In genomic region chr1:27772932-27773731, GRCh38 we compare ENCODE assay signal across 8 cellular contexts. TPM values are rescaled to one million over a fixed set of nuclear protein-coding genes. Genes with fewer than 3 reads are reported as not detected.
DNase-seq lines count a peak whose midpoint lies in the region; ATAC-seq and TF ChIP-seq lines count a peak whose summit lies in the region.

Gene STX12 (plus strand): TSS chr1:27773219. CDS start chr1:27773308, 89 bp downstream.

- H3K4me3 ChIP-seq in ascending aorta (peak within 1 kb of the TSS; percentile 75 to 91), right atrium auricular region (peak within 1 kb of the TSS; percentile 87 to 95), uterus (peak within 1 kb of the TSS; percentile 84 to 94)

- peak within 1 kb of the TSS; percentile 99 for H3K27ac Mint-ChIP-seq in T-helper 2 cell treated with Interferon-gamma antibody and Interleukin-4, amounts not matched to agents 5 μg/mL and 100 μg/mL, for 36 hours

- H3K36me3 Mint-ChIP-seq in T-helper 2 cell treated with Interferon-gamma antibody and Interleukin-4, amounts not matched to agents 5 μg/mL and 100 μg/mL, for 36 hours (ENCODE audit: low read depth) = peaks cover 7% of the 10 kb centered on the region

- peaks cover 20% of the 10 kb centered on the region for H3K4me1 Mint-ChIP-seq in T-helper 2 cell treated with Interferon-gamma antibody and Interleukin-4, amounts not matched to agents 5 μg/mL and 100 μg/mL, for 36 hours (ENCODE audit: low read depth)

- intact Hi-C loops in ascending aorta (cut with DNase I) (loop anchor here (1.0 to 5.0 kb wide), 6 partner anchors 48 to 780 kb away; partner anchors contain the start of genes FAM76A, IFI6, MAP3K6 and PPP1R8), uterus (cut with DNase I; ENCODE audit: low total_unique reads) (no loop called here)

- TF ChIP-seq CTCF in ascending aorta (IDR thresholded peaks at IDR 0.05) (no peak), right atrium auricular region (IDR thresholded peaks at IDR 0.05) (no peak), uterus (IDR thresholded peaks at IDR 0.05) (peak in 1 of 4 experiments; percentile 11)

- TF ChIP-seq POLR2A in uterus (IDR thresholded peaks at IDR 0.05) = peak; percentile 89 to 95

- peak; percentile 92 for ATAC-seq in GM18502 (IDR thresholded peaks at IDR 0.05; ENCODE audit: poor library complexity, unreplicated experiment)
- peak; percentile 95 for ATAC-seq in HG02970 (IDR thresholded peaks at IDR 0.05; ENCODE audit: low FRiP score, unreplicated experiment)

- no peaks in the 10 kb centered on the region for H3K27me3 ChIP-seq in ascending aorta
- H3K27me3 ChIP-seq in right atrium auricular region = no peaks in the 10 kb centered on the region
- no peaks in the 10 kb centered on the region for H3K27me3 ChIP-seq in uterus

- H3K27ac ChIP-seq in ascending aorta (peak within 1 kb of the TSS; percentile 96 to 98), right atrium auricular region (peak within 1 kb of the TSS; percentile 93 to 97), uterus (peak within 1 kb of the TSS; percentile 87 to 94)

- H3K4me1 ChIP-seq in ascending aorta (peaks cover 0 to 24% of the 10 kb centered on the region in 2 donors), right atrium auricular region (peaks cover 0 to 19% of the 10 kb centered on the region in 2 donors), uterus (no peaks in the 10 kb centered on the region)

- peaks cover 0 to 4% of the 10 kb centered on the region in 2 donors for H3K36me3 ChIP-seq in ascending aorta
- no peaks in the 10 kb centered on the region for H3K36me3 ChIP-seq in right atrium auricular region
- no peaks in the 10 kb centered on the region for H3K36me3 ChIP-seq in uterus

- H3K9me3 Mint-ChIP-seq in T-helper 2 cell treated with Interferon-gamma antibody and Interleukin-4, amounts not matched to agents 5 μg/mL and 100 μg/mL, for 36 hours = no peaks in the 10 kb centered on the region

- H3K9me3 ChIP-seq in ascending aorta (no peaks in the 10 kb centered on the region), right atrium auricular region (no peaks in the 10 kb centered on the region), uterus (no peaks in the 10 kb centered on the region)

- H3K27me3 Mint-ChIP-seq in T-helper 2 cell treated with Interferon-gamma antibody and Interleukin-4, amounts not matched to agents 5 μg/mL and 100 μg/mL, for 36 hours (ENCODE audit: low read depth) = no peaks in the 10 kb centered on the region

- H3K4me3 Mint-ChIP-seq in T-helper 2 cell treated with Interferon-gamma antibody and Interleukin-4, amounts not matched to agents 5 μg/mL and 100 μg/mL, for 36 hours = peak within 1 kb of the TSS; percentile 99

- DNase-seq in NCI-H1930 (lab: John Stamatoyannopoulos, UW) (peak; percentile 96), ascending aorta (ENCODE audit: low spot score in 2 of 2) (peak; percentile 99 to 100), right atrium auricular region (ENCODE audit: low spot score) (peak; percentile 99), pulmonary artery endothelial cell (ENCODE audit: low read depth, low spot score) (peak; percentile 98), uterus (peak; percentile 99 to 100)
- DNase-seq in T-helper 2 cell treated with Interferon-gamma antibody and Interleukin-4, amounts not matched to agents 5 μg/mL and 100 μg/mL, for 36 hours (ENCODE audit: low spot score) = peak; percentile 99

RNA-seq across cellular contexts. Expression of gene STX12, which starts in this region (rescaled TPM):
- total RNA-seq in ascending aorta = 91.9 TPM
- total RNA-seq in right atrium auricular region = 10 to 100 TPM; 24.6 to 31.6 TPM
- total RNA-seq in pulmonary artery endothelial cell = 103 and 123 TPM in 2 replicates
- 10 to 100 TPM; 24.4 to 67.8 (median 56.2) TPM for total RNA-seq in uterus

Comparison
In these comparisons a context has a peak if more than half of its experiments do, and no peak if none do; other contexts are left out.
1. Peak in every context shown above with its lines: DNase-seq, ATAC-seq, H3K4me3 ChIP-seq and H3K27ac ChIP-seq.